8 cellular contexts compared by ENCODE assay signal in genomic region chr10:94545277-94546057, GRCh38. TPM values are rescaled to one million over a fixed set of nuclear protein-coding genes. Genes with fewer than 3 reads are reported as not detected.
DNase-seq lines count a peak whose midpoint lies in the region; ATAC-seq and TF ChIP-seq lines count a peak whose summit lies in the region.

TSS of gene HELLS (plus strand) at chr10:94545788. CDS start at chr10:94545922, 134 bp downstream.

- DNase-seq in GM03348 (ENCODE audit: low spot score) (peak; percentile 94), HCEC 1CT (peak; percentile 83), MG63 (peak; percentile 82), SJCRH30 (peak; percentile 77 to 87), non-pigmented ciliary epithelial cell (ENCODE audit: low read depth) (peak; percentile 30), substantia nigra (lab: John Stamatoyannopoulos, UW) (peak in 40 of 49 donors; percentile 7 to 82 (median 40))
- DNase-seq in activated gamma-delta T cell treated with anti-CD3 and anti-CD28 coated beads, Interleukin-2, amount 50 U/mL, for 16 hours (ENCODE audit: low read depth): peak; percentile 44

- 0% methylated on average over 20 to 22 of the region's 56 CpGs for WGBS in gastroesophageal sphincter (ENCODE audit: low coverage in 1 of 2), 2 donors

- peak; percentile 80 for ATAC-seq in gastroesophageal sphincter

- peaks cover 18% of the 10 kb centered on the region for H3K36me3 ChIP-seq in MG63
- peaks cover 20% of the 10 kb centered on the region for H3K36me3 ChIP-seq in SJCRH30
- no peaks in the 10 kb centered on the region for H3K36me3 ChIP-seq in gastroesophageal sphincter

- TF ChIP-seq CTCF in gastroesophageal sphincter (IDR thresholded peaks at IDR 0.05): peak in 2 of 4 experiments; percentile 11 to 29

- no peaks in the 10 kb centered on the region for H3K27me3 ChIP-seq in MG63
- no peaks in the 10 kb centered on the region for H3K27me3 ChIP-seq in SJCRH30
- no peaks in the 10 kb centered on the region for H3K27me3 ChIP-seq in gastroesophageal sphincter

- no peak for TF ChIP-seq EP300 in gastroesophageal sphincter (IDR thresholded peaks at IDR 0.05)

- TF ChIP-seq POLR2A in gastroesophageal sphincter (IDR thresholded peaks at IDR 0.05): no peak

- no peaks in the 10 kb centered on the region for H3K9me3 ChIP-seq in MG63
- H3K9me3 ChIP-seq in SJCRH30 (replicated peaks): no peaks in the 10 kb centered on the region
- H3K9me3 ChIP-seq in gastroesophageal sphincter: no peaks in the 10 kb centered on the region

- H3K27ac ChIP-seq in SJCRH30: peak within 1 kb of the TSS; percentile 91
- peak within 1 kb of the TSS in 3 of 4 donors; percentile 75 to 81 (median 76) for H3K27ac ChIP-seq in gastroesophageal sphincter
- no peak within 1 kb of the TSS for H3K27ac ChIP-seq in substantia nigra (ENCODE audit: low read depth, low read length, poor library complexity, severe bottlenecking)

- peak within 1 kb of the TSS; percentile 85 for H3K4me3 ChIP-seq in MG63
- H3K4me3 ChIP-seq in SJCRH30: peak within 1 kb of the TSS; percentile 97
- peak within 1 kb of the TSS; percentile 59 to 73 for H3K4me3 ChIP-seq in gastroesophageal sphincter

- H3K4me1 ChIP-seq in SJCRH30 (no peaks in the 10 kb centered on the region), gastroesophageal sphincter (peaks cover 0 to 21% (median 10%) of the 10 kb centered on the region in 3 donors)

RNA-seq across cellular contexts. Expression of gene HELLS, which starts in this region (rescaled TPM):
- 36.9 and 39.1 TPM in 2 replicates for total RNA-seq in MG63 (2014; rRNA removed; shearing (Covaris generic); ENCODE audit: low replicate concordance)
- 93.6 and 114 TPM in 2 replicates for total RNA-seq in SJCRH30 (2014; rRNA removed; shearing (Covaris generic))
- 10 to 100 TPM in 1 of 4 donors, 1 to 10 TPM in 3; 1.5 to 11.4 (median 4.3) TPM for total RNA-seq in gastroesophageal sphincter

Comparison
In these comparisons a context has a peak if more than half of its experiments do, and no peak if none do; other contexts are left out.
1. DNase-seq: peak in every context shown above with its lines; median percentile 94 in GM03348; 83 in HCEC 1CT; 82 in MG63; 82 in SJCRH30; 44 in activated gamma-delta T cell treated with anti-CD3 and anti-CD28 coated beads, Interleukin-2, amount 50 U/mL, for 16 hours; 40 in substantia nigra; 30 in non-pigmented ciliary epithelial cell.